20 cellular contexts compared by ENCODE assay signal in genomic region chr7:92934096-92934495, GRCh38.
A peak's percentile ranks its signal among the peaks of the same experiment; 100 is the strongest.
DNase-seq lines count a peak whose midpoint lies in the region; ATAC-seq and TF ChIP-seq lines count a peak whose summit lies in the region.
"Had no signal": no experiment of that assay in that cellular context is flagged by ENCODE, and none has a peak within 500 bp of the region (broad histone marks: within the 10 kb centered on the region; RNA-seq: fewer than 3 reads in every experiment).

No MANE protein-coding gene starts in this region.

- no peak overlapping the region for H2AFZ ChIP-seq in trophoblast cell (ENCODE audit: insufficient read depth, low read length, poor library complexity)

- H2BK5ac ChIP-seq in trophoblast cell (ENCODE audit: low read depth, low read length, poor library complexity), result no peak overlapping the region

- TF ChIP-seq CTCF in Caco-2 (IDR thresholded peaks at IDR 0.05; ENCODE audit: insufficient read depth in 1 of 2, low read depth in 1 of 2, low read length in 1 of 2, severe bottlenecking in 1 of 2, unreplicated experiment in 1 of 2) (no peak), LNCaP clone FGC (IDR thresholded peaks at IDR 0.05; ENCODE audit: control insufficient read depth, extremely low read depth, insufficient read depth) (no peak), epithelial cell of esophagus (IDR thresholded peaks at IDR 0.05; ENCODE audit: insufficient read depth, low read depth, low read length, missing control alignments) (no peak)

- H3K14ac ChIP-seq in trophoblast cell (ENCODE audit: low read length), result no peak overlapping the region

- no peak overlapping the region for H4K12ac ChIP-seq in trophoblast cell (ENCODE audit: low read depth, low read length)

- intact Hi-C loops in Caco-2 (cut with micrococcal nuclease; ENCODE audit: unreplicated experiment), result loop anchor here (1.0 to 2.0 kb wide), 3 partner anchors 10 to 55 kb away; no protein-coding TSS in a partner anchor

- no peak overlapping the region for H4K8ac ChIP-seq in trophoblast cell (ENCODE audit: low read depth, low read length)

- H3K4me3 ChIP-seq in Caco-2 (ENCODE audit: low read depth, low read length) (no peak overlapping the region), LNCaP clone FGC (ENCODE audit: low read depth, low read length) (no peak overlapping the region), epithelial cell of esophagus (ENCODE audit: low read length) (no peak overlapping the region), trophoblast cell (ENCODE audit: low read depth, low read length) (no peak overlapping the region)
- H3K4me3 ChIP-seq: A549, BLaER1, MG63 had no signal

- no peak overlapping the region for H2AK5ac ChIP-seq in trophoblast cell (ENCODE audit: low read length)

- ATAC-seq in HG03139 (IDR thresholded peaks at IDR 0.05; ENCODE audit: unreplicated experiment), result no peak
- no peak for ATAC-seq in HG02885 (IDR thresholded peaks at IDR 0.05; ENCODE audit: poor library complexity, unreplicated experiment)
- ATAC-seq: A549; CD8-positive, alpha-beta T cell had no signal

- CTCF ChIA-PET in Caco-2 (lab: Charles Lee), result interaction anchor here (0.6 kb wide), 1 partner anchor 80 kb away, joined by 3 read pairs; no protein-coding TSS in a partner anchor

- no peak overlapping the region for H2BK12ac ChIP-seq in trophoblast cell (ENCODE audit: low read length)

- H3K36me3 ChIP-seq in Caco-2 (ENCODE audit: control insufficient read depth, insufficient read depth, low read length) (no peaks in the 10 kb centered on the region), trophoblast cell (ENCODE audit: control insufficient read depth in 1 of 2, insufficient read depth in 2 of 2, low read length in 2 of 2) (no peaks in the 10 kb centered on the region)
- H3K36me3 ChIP-seq: BLaER1, MG63 had no signal

- DNase-seq in Caco-2, result peak; percentile 55 to 75
- peak; percentile 78 for DNase-seq in LNCaP clone FGC (ENCODE audit: low read depth)
- peak; percentile 97 for DNase-seq in epithelial cell of esophagus (ENCODE audit: low read depth)
- peak; percentile 50 to 90 for DNase-seq in trophoblast cell
- DNase-seq in NCI-H1092 (lab: John Stamatoyannopoulos, UW), result no peak
- no peak for DNase-seq in stimulated activated CD4-positive, alpha-beta T cell treated with anti-CD3 and anti-CD28 coated beads, Interleukin-1b, Interleukin-23, amount 100 ng/mL, for 48 hours
- DNase-seq: CD8-positive, alpha-beta T cell; DMS79 treated with DMSO at 0.1 percent for 48 hours; IMR-90; MG63; NCI-H1092 treated with DMSO at 0.1 percent for 48 hours; NCI-H2081 treated with DMSO at 0.1 percent for 48 hours; NCI-H510A; NCI-H748 treated with DMSO at 0.1 percent for 48 hours; NK-92 treated with Interleukin-12 subunit alpha and Interleukin-12 subunit beta, amount 100 ng/mL, for 24 hours; SHP77 treated with DMSO at 0.1 percent for 48 hours had no signal

- H3K9ac ChIP-seq in trophoblast cell (ENCODE audit: low read length), result no peak overlapping the region
- H3K9ac ChIP-seq: BLaER1 had no signal

- H3K79me2 ChIP-seq in trophoblast cell (ENCODE audit: control insufficient read depth, insufficient read depth, low read length, poor library complexity), result no peaks in the 10 kb centered on the region

- POLR2A ChIA-PET in Caco-2 (lab: Charles Lee), result interaction anchor here (0.7 kb wide), 1 partner anchor 405 kb away, joined by 3 read pairs; the partner anchor contains the start of gene RBM48

- no peak overlapping the region for H4K91ac ChIP-seq in trophoblast cell (ENCODE audit: low read depth, low read length)

- no peaks in the 10 kb centered on the region for H3K27me3 ChIP-seq in Caco-2 (replicated peaks; ENCODE audit: control insufficient read depth, insufficient read depth, low read length)
- no peaks in the 10 kb centered on the region for H3K27me3 ChIP-seq in trophoblast cell (ENCODE audit: insufficient read depth, low read length)
- H3K27me3 ChIP-seq: BLaER1, MG63 had no signal

- no peaks in the 10 kb centered on the region for H3K79me1 ChIP-seq in trophoblast cell (ENCODE audit: low read length)

- peaks cover 68% of the 10 kb centered on the region for H3K9me3 Mint-ChIP-seq in Caco-2 (ENCODE audit: unreplicated experiment)

- peak overlapping the region; percentile 30 for H3K4me3 Mint-ChIP-seq in Caco-2 (ENCODE audit: unreplicated experiment)
- H3K4me3 Mint-ChIP-seq: CD8-positive, alpha-beta T cell had no signal

- H2BK120ac ChIP-seq in trophoblast cell (ENCODE audit: insufficient read depth, low read length, poor library complexity), result no peak overlapping the region

- peaks cover 13% of the 10 kb centered on the region for H3K9me3 ChIP-seq in Caco-2
- H3K9me3 ChIP-seq in trophoblast cell (ENCODE audit: insufficient read depth, low read depth, low read length), result no peaks in the 10 kb centered on the region
- H3K9me3 ChIP-seq: MG63 had no signal

- WGBS in trophoblast cell (ENCODE audit: extremely low coverage, insufficient coverage, insufficient read length), result no CpG with 5 or more reads among the region's 1 CpG

- peak overlapping the region; percentile 80 for H3K27ac Mint-ChIP-seq in Caco-2 (ENCODE audit: unreplicated experiment)
- H3K27ac Mint-ChIP-seq: CD8-positive, alpha-beta T cell had no signal

- no peak overlapping the region for H3K23ac ChIP-seq in trophoblast cell (ENCODE audit: low read length)

- peaks cover 6% of the 10 kb centered on the region for H3K36me3 Mint-ChIP-seq in Caco-2 (ENCODE audit: insufficient read depth, unreplicated experiment)
- H3K36me3 Mint-ChIP-seq: CD8-positive, alpha-beta T cell had no signal

- H3K4me1 Mint-ChIP-seq in Caco-2 (ENCODE audit: low read depth, unreplicated experiment), result peaks cover 19% of the 10 kb centered on the region

- no TSS peak for BruUV-seq in Caco-2 (replicated peaks; lab: Mats Ljungman, UMichigan)

- peaks cover 23% of the 10 kb centered on the region for H3K4me1 ChIP-seq in Caco-2
- H3K4me1 ChIP-seq in trophoblast cell (ENCODE audit: control insufficient read depth in 1 of 2, insufficient read depth in 2 of 2, low read length in 2 of 2), result peaks cover 0 to 2% of the 10 kb centered on the region in 2 experiments
- H3K4me1 ChIP-seq: A549 had no signal

- H3K27ac ChIP-seq in trophoblast cell (ENCODE audit: low read depth, low read length), result no peak overlapping the region
- H3K27ac ChIP-seq: A549, BLaER1 had no signal

- H3K4ac ChIP-seq in trophoblast cell (ENCODE audit: low read depth, low read length), result no peak overlapping the region

- no peaks in the 10 kb centered on the region for H3K27me3 Mint-ChIP-seq in Caco-2 (ENCODE audit: insufficient read depth, unreplicated experiment)

- H3K18ac ChIP-seq in trophoblast cell (ENCODE audit: low read length), result no peak overlapping the region

- H3K4me2 ChIP-seq in trophoblast cell (ENCODE audit: low read length), result no peak overlapping the region
- H3K4me2 ChIP-seq: A549, BLaER1 had no signal

Comparison
In these comparisons a context has a peak if more than half of its experiments do, and no peak if none do; other contexts are left out.
1. DNase-seq: peak in Caco-2 (2 of 2), LNCaP clone FGC (single experiment), epithelial cell of esophagus (single experiment) and trophoblast cell (2 of 2); none in NCI-H1092 (single experiment) and stimulated activated CD4-positive, alpha-beta T cell treated with anti-CD3 and anti-CD28 coated beads, Interleukin-1b, Interleukin-23, amount 100 ng/mL, for 48 hours (single experiment).